ENCODE assay signal across 14 cellular contexts in genomic region chr20:58618694-58619540, GRCh38. TPM values are rescaled to one million over a fixed set of nuclear protein-coding genes. Genes with fewer than 3 reads are reported as not detected.
DNase-seq lines count a peak whose midpoint lies in the region; TF ChIP-seq lines count a peak whose summit lies in the region.
"Had no signal": no experiment of that assay in that cellular context is flagged by ENCODE, and none has a peak within 500 bp of the region (broad histone marks: within the 10 kb centered on the region; RNA-seq: fewer than 3 reads in every experiment).

No MANE protein-coding gene starts in this region.

- peaks cover 35% of the 10 kb centered on the region for H3K4me1 ChIP-seq in osteoblast (ENCODE audit: insufficient read depth, low read length)

- H2AFZ ChIP-seq in osteoblast (ENCODE audit: low read length): peak overlapping the region; percentile 77

- POLR2A ChIA-PET in activated CD4-positive, alpha-beta memory T cell treated with anti-CD3 and anti-CD28 coated beads, Interleukin-2, amount 10 ng/mL, durations not matched to agents 7 days and 5 days (lab: Charles Lee): no interaction called here

- no peaks in the 10 kb centered on the region for H3K4me1 Mint-ChIP-seq in activated CD4-positive, alpha-beta memory T cell treated with anti-CD3 and anti-CD28 coated beads, Interleukin-2, amount 10 ng/mL, durations not matched to agents 7 days and 5 days
- H3K4me1 Mint-ChIP-seq: activated CD4-positive, alpha-beta T cell treated with anti-CD3 and anti-CD28 coated beads, Interleukin-2, amount 10 ng/mL, durations not matched to agents 7 days and 5 days; activated naive CD4-positive, alpha-beta T cell treated with anti-CD3 and anti-CD28 coated beads, Interleukin-2, amount 10 ng/mL, durations not matched to agents 7 days and 5 days; naive B cell; stimulated activated memory B cell treated with anti-CD40 and anti-IgM and Interleukin-4, amounts not matched to agents 10 μg/mL and 1 μg/mL and 100 μg/mL, for 72 hours had no signal

- no peaks in the 10 kb centered on the region for H3K36me3 ChIP-seq in osteoblast (ENCODE audit: insufficient read depth, low read length)

- peak; percentile 80 for DNase-seq in GM03348 (ENCODE audit: low spot score)
- DNase-seq in SHP77 (lab: John Stamatoyannopoulos, UW): peak; percentile 66 to 69
- peak; percentile 70 for DNase-seq in fibroblast of pulmonary artery (ENCODE audit: low read depth)
- peak; percentile 97 for DNase-seq in osteoblast (ENCODE audit: insufficient read length, low spot score, missing footprints)
- DNase-seq in NCI-H524 treated with DMSO at 0.1 percent for 48 hours (lab: John Stamatoyannopoulos, UW): no peak
- DNase-seq in NCI-H82 (lab: John Stamatoyannopoulos, UW): no peak
- DNase-seq in stimulated activated CD4-positive, alpha-beta T cell treated with anti-CD3 and anti-CD28 coated beads, Interleukin-4, amount 100 ng/mL, for 1 hour: no peak
- DNase-seq in activated CD4-positive, alpha-beta memory T cell treated with anti-CD3 and anti-CD28 coated beads, Interleukin-2, amount 10 ng/mL, durations not matched to agents 7 days and 5 days: no peak
- DNase-seq: activated CD4-positive, alpha-beta T cell treated with anti-CD3 and anti-CD28 coated beads, Interleukin-2, amount 10 ng/mL, durations not matched to agents 7 days and 5 days; activated naive CD4-positive, alpha-beta T cell treated with anti-CD3 and anti-CD28 coated beads, Interleukin-2, amount 10 ng/mL, durations not matched to agents 7 days and 5 days; naive B cell; NCI-H1105 treated with DMSO at 0.1 percent for 48 hours; SW 1271 had no signal

- H3K36me3 Mint-ChIP-seq in activated CD4-positive, alpha-beta memory T cell treated with anti-CD3 and anti-CD28 coated beads, Interleukin-2, amount 10 ng/mL, durations not matched to agents 7 days and 5 days (ENCODE audit: low read depth): no peaks in the 10 kb centered on the region
- H3K36me3 Mint-ChIP-seq: activated naive CD4-positive, alpha-beta T cell treated with anti-CD3 and anti-CD28 coated beads, Interleukin-2, amount 10 ng/mL, durations not matched to agents 7 days and 5 days; naive B cell; stimulated activated memory B cell treated with anti-CD40 and anti-IgM and Interleukin-4, amounts not matched to agents 10 μg/mL and 1 μg/mL and 100 μg/mL, for 72 hours had no signal

- H4K20me1 ChIP-seq in osteoblast (ENCODE audit: insufficient read depth, low read length): no peaks in the 10 kb centered on the region

- CTCF ChIA-PET in activated CD4-positive, alpha-beta memory T cell treated with anti-CD3 and anti-CD28 coated beads, Interleukin-2, amount 10 ng/mL, durations not matched to agents 7 days and 5 days (lab: Charles Lee): no interaction called here

- H3K4me3 Mint-ChIP-seq in activated CD4-positive, alpha-beta memory T cell treated with anti-CD3 and anti-CD28 coated beads, Interleukin-2, amount 10 ng/mL, durations not matched to agents 7 days and 5 days: no peak overlapping the region
- H3K4me3 Mint-ChIP-seq: activated CD4-positive, alpha-beta T cell treated with anti-CD3 and anti-CD28 coated beads, Interleukin-2, amount 10 ng/mL, durations not matched to agents 7 days and 5 days; activated naive CD4-positive, alpha-beta T cell treated with anti-CD3 and anti-CD28 coated beads, Interleukin-2, amount 10 ng/mL, durations not matched to agents 7 days and 5 days; naive B cell; stimulated activated memory B cell treated with anti-CD40 and anti-IgM and Interleukin-4, amounts not matched to agents 10 μg/mL and 1 μg/mL and 100 μg/mL, for 72 hours had no signal

- no peaks in the 10 kb centered on the region for H3K79me2 ChIP-seq in osteoblast (ENCODE audit: insufficient read depth, low read length)

- no peaks in the 10 kb centered on the region for H3K27me3 ChIP-seq in osteoblast (ENCODE audit: insufficient read depth, low read length)

- H3K27ac ChIP-seq in osteoblast (ENCODE audit: low read depth, low read length): peak overlapping the region; percentile 83

- H3K9me3 ChIP-seq in osteoblast (ENCODE audit: low read depth, low read length): no peaks in the 10 kb centered on the region

- peak overlapping the region; percentile 71 for H3K4me2 ChIP-seq in osteoblast (ENCODE audit: insufficient read depth, low read length)

- H3K27me3 Mint-ChIP-seq in activated CD4-positive, alpha-beta memory T cell treated with anti-CD3 and anti-CD28 coated beads, Interleukin-2, amount 10 ng/mL, durations not matched to agents 7 days and 5 days: peaks cover 10% of the 10 kb centered on the region

- TF ChIP-seq CTCF in fibroblast of pulmonary artery (IDR thresholded peaks at IDR 0.05; ENCODE audit: low read length, missing control alignments) (no peak), osteoblast (IDR thresholded peaks at IDR 0.05; ENCODE audit: extremely low read depth, low read depth, low read length) (no peak)

- no peaks in the 10 kb centered on the region for H3K9me3 Mint-ChIP-seq in activated CD4-positive, alpha-beta memory T cell treated with anti-CD3 and anti-CD28 coated beads, Interleukin-2, amount 10 ng/mL, durations not matched to agents 7 days and 5 days
- H3K9me3 Mint-ChIP-seq: activated CD4-positive, alpha-beta T cell treated with anti-CD3 and anti-CD28 coated beads, Interleukin-2, amount 10 ng/mL, durations not matched to agents 7 days and 5 days; activated naive CD4-positive, alpha-beta T cell treated with anti-CD3 and anti-CD28 coated beads, Interleukin-2, amount 10 ng/mL, durations not matched to agents 7 days and 5 days had no signal

- no peak overlapping the region for H3K27ac Mint-ChIP-seq in activated CD4-positive, alpha-beta memory T cell treated with anti-CD3 and anti-CD28 coated beads, Interleukin-2, amount 10 ng/mL, durations not matched to agents 7 days and 5 days
- H3K27ac Mint-ChIP-seq: activated CD4-positive, alpha-beta T cell treated with anti-CD3 and anti-CD28 coated beads, Interleukin-2, amount 10 ng/mL, durations not matched to agents 7 days and 5 days; activated naive CD4-positive, alpha-beta T cell treated with anti-CD3 and anti-CD28 coated beads, Interleukin-2, amount 10 ng/mL, durations not matched to agents 7 days and 5 days; stimulated activated memory B cell treated with anti-CD40 and anti-IgM and Interleukin-4, amounts not matched to agents 10 μg/mL and 1 μg/mL and 100 μg/mL, for 72 hours had no signal

- H3K4me3 ChIP-seq in fibroblast of pulmonary artery (replicated peaks; ENCODE audit: low read depth, low read length): no peak overlapping the region
- peak overlapping the region; percentile 18 for H3K4me3 ChIP-seq in osteoblast (ENCODE audit: insufficient read depth, low read length)

RNA-seq across cellular contexts. Expression of gene STX16, which starts 32.2 kb away (rescaled TPM):
- total RNA-seq in osteoblast: 24.2 and 28.6 TPM in 2 replicates
- 100 to 1,000 TPM; 152 to 153 TPM for total RNA-seq in activated CD4-positive, alpha-beta memory T cell treated with anti-CD3 and anti-CD28 coated beads, Interleukin-2, amount 10 ng/mL, durations not matched to agents 7 days and 5 days

Comparison
In these comparisons a context has a peak if more than half of its experiments do, and no peak if none do; other contexts are left out.
1. DNase-seq: peak in GM03348 (single experiment), SHP77 (2 of 2), fibroblast of pulmonary artery (single experiment) and osteoblast (single experiment); none in NCI-H524 treated with DMSO at 0.1 percent for 48 hours (single experiment), NCI-H82 (single experiment), stimulated activated CD4-positive, alpha-beta T cell treated with anti-CD3 and anti-CD28 coated beads, Interleukin-4, amount 100 ng/mL, for 1 hour (single experiment) and activated CD4-positive, alpha-beta memory T cell treated with anti-CD3 and anti-CD28 coated beads, Interleukin-2, amount 10 ng/mL, durations not matched to agents 7 days and 5 days (single experiment).